ENCODE assay signal across 8 cellular contexts in the genomic region with DNA sequence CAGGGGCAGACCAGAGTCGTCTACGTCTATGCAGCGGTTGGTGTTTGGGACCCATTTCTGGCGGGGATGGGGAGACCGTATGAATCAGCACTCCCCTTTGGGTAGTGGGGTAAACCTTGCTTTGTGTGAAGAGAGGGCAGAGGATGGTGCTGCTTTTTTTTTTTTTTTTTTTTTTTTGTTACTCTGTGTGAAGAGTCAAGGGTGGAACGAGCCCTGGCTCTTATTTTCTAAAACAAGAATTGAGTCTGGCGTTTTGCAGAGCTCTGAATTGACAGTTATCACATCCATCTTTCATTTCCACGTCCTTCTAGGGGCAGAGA. TPM values are rescaled to one million over a fixed set of nuclear protein-coding genes. Genes with fewer than 3 reads are reported as not detected.
DNase-seq lines count a peak whose midpoint lies in the region; ATAC-seq and TF ChIP-seq lines count a peak whose summit lies in the region.

No MANE protein-coding gene starts in this region.

- DNase-seq in activated gamma-delta T cell treated with Interleukin-2 at 50 U/mL for 16 hours (peak; percentile 19), activated gamma-delta T cell (lab: John Stamatoyannopoulos, UW) (no peak), GM10248 (ENCODE audit: extremely low spot score) (no peak)
- DNase-seq in activated CD4-positive, alpha-beta T cell treated with anti-CD3 and anti-CD28 coated beads, Interleukin-2, amount 10 ng/mL, durations not matched to agents 7 days and 5 days: peak; percentile 27
- peak; percentile 10 for DNase-seq in stimulated activated CD4-positive, alpha-beta T cell treated with anti-CD3 and anti-CD28 coated beads, Interleukin-4, amount 100 ng/mL, for 24 hours

- H3K36me3 ChIP-seq in gastroesophageal sphincter: no peaks in the 10 kb centered on the region

- H3K4me1 Mint-ChIP-seq in activated CD4-positive, alpha-beta T cell treated with anti-CD3 and anti-CD28 coated beads, Interleukin-2, amount 10 ng/mL, durations not matched to agents 7 days and 5 days: peaks cover 58% of the 10 kb centered on the region

- H3K27me3 ChIP-seq in gastroesophageal sphincter: no peaks in the 10 kb centered on the region

- H3K4me3 ChIP-seq in gastroesophageal sphincter: peak overlapping the region; percentile 97

- 0 to 1% methylated on average over 6 to 8 of the region's 8 CpGs for whole genome bisulfite sequencing in gastroesophageal sphincter (ENCODE audit: low coverage in 1 of 2), 2 donors

- TF ChIP-seq CTCF in gastroesophageal sphincter (IDR thresholded peaks at IDR 0.05) (no peak), GM10248 (IDR thresholded peaks at IDR 0.05; ENCODE audit: control extremely low read depth, extremely low read depth, low read depth, missing control alignments) (no peak)

- no peak for ATAC-seq in gastroesophageal sphincter
- no peak for ATAC-seq in HG03045 (IDR thresholded peaks at IDR 0.05; ENCODE audit: unreplicated experiment)
- no peak for ATAC-seq in GM21515 (IDR thresholded peaks at IDR 0.05; ENCODE audit: unreplicated experiment)

- TF ChIP-seq EP300 in gastroesophageal sphincter (IDR thresholded peaks at IDR 0.05): no peak

- CTCF ChIA-PET in activated CD4-positive, alpha-beta T cell treated with anti-CD3 and anti-CD28 coated beads, Interleukin-2, amount 10 ng/mL, durations not matched to agents 7 days and 5 days (lab: Charles Lee): interaction anchor here (1.0 to 1.5 kb wide), 6 partner anchors 8 to 146 kb away, joined by 3 to 5 read pairs (median 3); no protein-coding TSS in a partner anchor
- CTCF ChIA-PET in GM10248 (lab: Yijun Ruan, JAX): interaction anchor here (0.7 to 2.4 kb wide), 13 partner anchors 9 to 618 kb away, joined by 3 to 13 read pairs (median 3); no protein-coding TSS in a partner anchor

- H3K27ac ChIP-seq in gastroesophageal sphincter: peak overlapping the region; percentile 94 to 99 (median 98)

- H3K4me1 ChIP-seq in gastroesophageal sphincter: peaks cover 0 to 62% (median 8%) of the 10 kb centered on the region in 3 donors

- TF ChIP-seq POLR2A in gastroesophageal sphincter (IDR thresholded peaks at IDR 0.05): no peak

- POLR2A ChIA-PET in activated CD4-positive, alpha-beta T cell treated with anti-CD3 and anti-CD28 coated beads, Interleukin-2, amount 10 ng/mL, durations not matched to agents 7 days and 5 days (lab: Charles Lee): interaction anchor here (0.6 kb wide), 2 partner anchors 211 to 213 kb away, joined by 4 read pairs; no protein-coding TSS in a partner anchor
- POLR2A ChIA-PET in GM10248 (lab: Yijun Ruan, JAX): no interaction called here

- no peaks in the 10 kb centered on the region for H3K9me3 ChIP-seq in gastroesophageal sphincter

- peaks cover 8% of the 10 kb centered on the region for H3K36me3 Mint-ChIP-seq in activated CD4-positive, alpha-beta T cell treated with anti-CD3 and anti-CD28 coated beads, Interleukin-2, amount 10 ng/mL, durations not matched to agents 7 days and 5 days (ENCODE audit: low read depth)

- no peaks in the 10 kb centered on the region for H3K9me3 Mint-ChIP-seq in activated CD4-positive, alpha-beta T cell treated with anti-CD3 and anti-CD28 coated beads, Interleukin-2, amount 10 ng/mL, durations not matched to agents 7 days and 5 days

- H3K27ac Mint-ChIP-seq in activated CD4-positive, alpha-beta T cell treated with anti-CD3 and anti-CD28 coated beads, Interleukin-2, amount 10 ng/mL, durations not matched to agents 7 days and 5 days: peak overlapping the region; percentile 93

- no peaks in the 10 kb centered on the region for H3K27me3 Mint-ChIP-seq in activated CD4-positive, alpha-beta T cell treated with anti-CD3 and anti-CD28 coated beads, Interleukin-2, amount 10 ng/mL, durations not matched to agents 7 days and 5 days

- peak overlapping the region; percentile 98 for H3K4me3 Mint-ChIP-seq in activated CD4-positive, alpha-beta T cell treated with anti-CD3 and anti-CD28 coated beads, Interleukin-2, amount 10 ng/mL, durations not matched to agents 7 days and 5 days

RNA-seq across cellular contexts. Expression of a gene that starts 1.2 kb away (rescaled TPM):
- total RNA-seq in activated CD4-positive, alpha-beta T cell treated with anti-CD3 and anti-CD28 coated beads, Interleukin-2, amount 10 ng/mL, durations not matched to agents 7 days and 5 days: 10 to 100 TPM; 58.8 to 96.5 TPM
- total RNA-seq in gastroesophageal sphincter: 100 to 1,000 TPM in 3 of 4 donors, 10 to 100 TPM in 1; 68.4 to 238 (median 115) TPM

Comparison
In these comparisons a context has a peak if more than half of its experiments do, and no peak if none do; other contexts are left out.
1. DNase-seq: peak in activated gamma-delta T cell treated with Interleukin-2 at 50 U/mL for 16 hours (single experiment), activated CD4-positive, alpha-beta T cell treated with anti-CD3 and anti-CD28 coated beads, Interleukin-2, amount 10 ng/mL, durations not matched to agents 7 days and 5 days (single experiment) and stimulated activated CD4-positive, alpha-beta T cell treated with anti-CD3 and anti-CD28 coated beads, Interleukin-4, amount 100 ng/mL, for 24 hours (single experiment); none in activated gamma-delta T cell (single experiment) and GM10248 (single experiment).